23 cellular contexts compared by ENCODE assay signal in genomic region chr7:44764665-44765578, GRCh38. TPM values are rescaled to one million over a fixed set of nuclear protein-coding genes. Genes with fewer than 3 reads are reported as not detected.
DNase-seq lines count a peak whose midpoint lies in the region; ATAC-seq and TF ChIP-seq lines count a peak whose summit lies in the region.
"Had no signal": no experiment of that assay in that cellular context is flagged by ENCODE, and none has a peak within 500 bp of the region (broad histone marks: within the 10 kb centered on the region; RNA-seq: fewer than 3 reads in every experiment).

No MANE protein-coding gene starts in this region.

- H4K91ac ChIP-seq in trophoblast cell (ENCODE audit: low read depth, low read length), result no peak overlapping the region

- no peaks in the 10 kb centered on the region for H3K79me1 ChIP-seq in trophoblast cell (ENCODE audit: low read length)

- no peak overlapping the region for H3K9ac ChIP-seq in trophoblast cell (ENCODE audit: low read length)

- H3K4me3 Mint-ChIP-seq in endothelial cell (ENCODE audit: unreplicated experiment), result peak overlapping the region; percentile 19
- H3K4me3 Mint-ChIP-seq: activated naive CD8-positive, alpha-beta T cell treated with anti-CD3 and anti-CD28 coated beads for 36 hours; activated T-cell treated with anti-CD3 and anti-CD28 coated beads, Interleukin-2, amount 50 U/mL, for 72 hours; B cell; brain; T-helper 1 cell treated with Interleukin-12 subunit alpha and Interleukin-12 subunit beta and Interleukin-4 antibody, amounts not matched to agents 30 μg/mL and 1 μg/mL, for 36 hours had no signal

- no peak overlapping the region for H3K27ac ChIP-seq in trophoblast cell (ENCODE audit: low read depth, low read length)
- H3K27ac ChIP-seq: VCaP had no signal

- no peak overlapping the region for H2AFZ ChIP-seq in trophoblast cell (ENCODE audit: insufficient read depth, low read length, poor library complexity)

- no peak overlapping the region for H3K14ac ChIP-seq in trophoblast cell (ENCODE audit: low read length)

- no peaks in the 10 kb centered on the region for H3K27me3 Mint-ChIP-seq in endothelial cell (ENCODE audit: unreplicated experiment)
- H3K27me3 Mint-ChIP-seq: activated naive CD8-positive, alpha-beta T cell treated with anti-CD3 and anti-CD28 coated beads for 36 hours; B cell had no signal

- H3K4me1 ChIP-seq in trophoblast cell (ENCODE audit: control insufficient read depth in 1 of 2, insufficient read depth in 2 of 2, low read length in 2 of 2), result peaks cover 0 to 3% of the 10 kb centered on the region in 2 experiments

- peaks cover 28% of the 10 kb centered on the region for H3K36me3 Mint-ChIP-seq in endothelial cell (ENCODE audit: low read depth, unreplicated experiment)

- no peak overlapping the region for H3K23ac ChIP-seq in trophoblast cell (ENCODE audit: low read length)

- H3K27me3 ChIP-seq in trophoblast cell (ENCODE audit: insufficient read depth, low read length), result no peaks in the 10 kb centered on the region

- H4K8ac ChIP-seq in trophoblast cell (ENCODE audit: low read depth, low read length), result no peak overlapping the region

- no peak overlapping the region for H3K4ac ChIP-seq in trophoblast cell (ENCODE audit: low read depth, low read length)

- H2AK5ac ChIP-seq in trophoblast cell (ENCODE audit: low read length), result no peak overlapping the region

- peaks cover 66 to 77% of the 10 kb centered on the region in 2 experiments for H3K36me3 ChIP-seq in trophoblast cell (ENCODE audit: control insufficient read depth in 1 of 2, insufficient read depth in 2 of 2, low read length in 2 of 2)

- no CpG with 5 or more reads among the region's 22 CpGs for WGBS in trophoblast cell (ENCODE audit: extremely low coverage, insufficient coverage, insufficient read length)

- in situ Hi-C loops in GM13976 (cut with MboI; ENCODE audit: low sequenced_read_pairs, unreplicated experiment), result loop anchor here (25.0 kb wide), 1 partner anchor 178 kb away; the partner anchor contains the start of gene TMED4

- no peak overlapping the region for H3K4me2 ChIP-seq in trophoblast cell (ENCODE audit: low read length)

- H3K79me2 ChIP-seq in trophoblast cell (ENCODE audit: control insufficient read depth, insufficient read depth, low read length, poor library complexity), result no peaks in the 10 kb centered on the region

- no peak for TF ChIP-seq CTCF in GM13976 (IDR thresholded peaks at IDR 0.05; ENCODE audit: borderline replicate concordance, control extremely low read depth, extremely low read depth, insufficient read depth, missing control alignments)
- peak; percentile 30 for TF ChIP-seq CTCF in LNCaP clone FGC (IDR thresholded peaks at IDR 0.05; ENCODE audit: control insufficient read depth, extremely low read depth, insufficient read depth)
- no peak for TF ChIP-seq CTCF in endothelial cell (IDR thresholded peaks at IDR 0.05; ENCODE audit: unreplicated experiment)

- H3K18ac ChIP-seq in trophoblast cell (ENCODE audit: low read length), result no peak overlapping the region

- H4K12ac ChIP-seq in trophoblast cell (ENCODE audit: low read depth, low read length), result no peak overlapping the region

- peak; percentile 11 for DNase-seq in GM13976 (ENCODE audit: low spot score)
- DNase-seq in LNCaP clone FGC (ENCODE audit: low read depth), result no peak
- DNase-seq in endothelial cell (ENCODE audit: low spot score), result no peak
- peak; percentile 82 to 90 for DNase-seq in trophoblast cell
- DNase-seq in stimulated activated CD4-positive, alpha-beta T cell treated with anti-CD3 and anti-CD28 coated beads, Interleukin-2, amount 100 ng/mL, for 24 hours, result no peak
- no peak for DNase-seq in AG08396 (ENCODE audit: low spot score)
- DNase-seq: activated CD8-positive, alpha-beta memory T cell treated with anti-CD3 and anti-CD28 coated beads for 24 hours; activated naive CD8-positive, alpha-beta T cell treated with anti-CD3 and anti-CD28 coated beads for 36 hours; activated T-cell treated with anti-CD3 and anti-CD28 coated beads, Interleukin-2, amount 50 U/mL, for 72 hours; Calu3; KG1; NCI-H1092 treated with DMSO at 0.1 percent for 48 hours; NCI-H2081; SHP77 treated with DMSO at 0.1 percent for 48 hours; stimulated activated CD4-positive, alpha-beta T cell treated with anti-CD3 and anti-CD28 coated beads, Interleukin-4, amount 100 ng/mL, for 1 hour had no signal

- ATAC-seq in HG03095 (IDR thresholded peaks at IDR 0.05; ENCODE audit: unreplicated experiment) (no peak), GM21447 (IDR thresholded peaks at IDR 0.05; ENCODE audit: unreplicated experiment) (no peak)
- ATAC-seq: activated T-cell treated with anti-CD3 and anti-CD28 coated beads, Interleukin-2, amount 50 U/mL, for 72 hours; esophagus mucosa had no signal

- H2BK120ac ChIP-seq in trophoblast cell (ENCODE audit: insufficient read depth, low read length, poor library complexity), result no peak overlapping the region

- H3K27ac Mint-ChIP-seq in endothelial cell (ENCODE audit: unreplicated experiment), result peak overlapping the region; percentile 48
- H3K27ac Mint-ChIP-seq: activated naive CD8-positive, alpha-beta T cell treated with anti-CD3 and anti-CD28 coated beads for 36 hours; activated T-cell treated with anti-CD3 and anti-CD28 coated beads, Interleukin-2, amount 50 U/mL, for 72 hours; brain; T-helper 1 cell treated with Interleukin-12 subunit alpha and Interleukin-12 subunit beta and Interleukin-4 antibody, amounts not matched to agents 30 μg/mL and 1 μg/mL, for 36 hours had no signal

- H3K9me3 ChIP-seq in trophoblast cell (ENCODE audit: insufficient read depth, low read depth, low read length), result no peaks in the 10 kb centered on the region

- no peak overlapping the region for H3K4me3 ChIP-seq in LNCaP clone FGC (ENCODE audit: low read depth, low read length)
- H3K4me3 ChIP-seq in trophoblast cell (ENCODE audit: low read depth, low read length), result no peak overlapping the region
- H3K4me3 ChIP-seq: lung had no signal

- no peak overlapping the region for H2BK12ac ChIP-seq in trophoblast cell (ENCODE audit: low read length)

- no peaks in the 10 kb centered on the region for H3K4me1 Mint-ChIP-seq in endothelial cell (ENCODE audit: unreplicated experiment)

- no peaks in the 10 kb centered on the region for H3K9me3 Mint-ChIP-seq in endothelial cell (ENCODE audit: unreplicated experiment)
- H3K9me3 Mint-ChIP-seq: activated naive CD8-positive, alpha-beta T cell treated with anti-CD3 and anti-CD28 coated beads for 36 hours; activated T-cell treated with anti-CD3 and anti-CD28 coated beads, Interleukin-2, amount 50 U/mL, for 72 hours; brain; T-helper 1 cell treated with Interleukin-12 subunit alpha and Interleukin-12 subunit beta and Interleukin-4 antibody, amounts not matched to agents 30 μg/mL and 1 μg/mL, for 36 hours had no signal

- no peak overlapping the region for H2BK5ac ChIP-seq in trophoblast cell (ENCODE audit: low read depth, low read length, poor library complexity)

RNA-seq across cellular contexts. Expression of gene ZMIZ2, which starts 16.3 kb away (rescaled TPM):
- 70.9 TPM for total RNA-seq in endothelial cell (ENCODE audit: unreplicated experiment)
- 27.0 and 27.4 TPM in 2 replicates for polyA plus RNA-seq in trophoblast cell (2013)

RNA-seq across cellular contexts. Expression of gene PPIA, which starts 31.6 kb away (rescaled TPM):
- 1,721 TPM for total RNA-seq in endothelial cell (ENCODE audit: unreplicated experiment)
- 1,607 and 1,645 TPM in 2 replicates for polyA plus RNA-seq in trophoblast cell (2013)

Comparison
In these comparisons a context has a peak if more than half of its experiments do, and no peak if none do; other contexts are left out.
1. DNase-seq: peak in GM13976 (single experiment) and trophoblast cell (2 of 2); none in LNCaP clone FGC (single experiment), endothelial cell (single experiment), stimulated activated CD4-positive, alpha-beta T cell treated with anti-CD3 and anti-CD28 coated beads, Interleukin-2, amount 100 ng/mL, for 24 hours (0 of 2) and AG08396 (single experiment).